26 cellular contexts compared by ENCODE assay signal in genomic region chr1:35428360-35428759, GRCh38.
"Had no signal": no experiment of that assay in that cellular context is flagged by ENCODE, and none has a peak within 500 bp of the region (broad histone marks: within the 10 kb centered on the region; RNA-seq: fewer than 3 reads in every experiment).

No MANE protein-coding gene starts in this region.

- H3K4me1 ChIP-seq: parathyroid adenoma, prostate gland, sigmoid colon, testis, tibial artery had no signal

- H3K27me3 ChIP-seq: neural progenitor cell, sigmoid colon, spleen, testis, tibial artery had no signal

- H3K27me3 Mint-ChIP-seq: naive thymus-derived CD4-positive, alpha-beta T cell; stimulated activated memory B cell treated with anti-CD40 and anti-IgM and Interleukin-4, amounts not matched to agents 10 μg/mL and 1 μg/mL and 100 μg/mL, for 72 hours; type B pancreatic cell had no signal

- H3K4me3 Mint-ChIP-seq: mesothelial cell of epicardium; naive thymus-derived CD4-positive, alpha-beta T cell; nephron; neural progenitor cell; stimulated activated memory B cell treated with anti-CD40 and anti-IgM and Interleukin-4, amounts not matched to agents 10 μg/mL and 1 μg/mL and 100 μg/mL, for 72 hours; type B pancreatic cell had no signal

- DNase-seq: cerebellar nuclear complex; effector CD8-positive, alpha-beta T cell; head of caudate nucleus; mesenchymal stem cell; naive thymus-derived CD4-positive, alpha-beta T cell; right cardiac atrium; sigmoid colon; spleen; stimulated activated CD4-positive, alpha-beta T cell treated with anti-CD3 and anti-CD28 coated beads, Interleukin-4, amount 100 ng/mL, for 4 hours; stimulated activated naive CD8-positive, alpha-beta T cell treated with anti-CD3 and anti-CD28 coated beads, Interleukin-15, Interleukin-2, amounts not matched to agents 100 U/mL and 50 U/mL, for 24 hours; substantia nigra; testis; tibial artery had no signal

- H2AFZ ChIP-seq: neural progenitor cell, parathyroid adenoma had no signal

- FAIRE-seq: colon, endometrium, frontal cortex, keratinocyte had no signal

- H3K4me3 ChIP-seq: lung, neural progenitor cell, prostate gland, sigmoid colon, spleen, testis, tibial artery had no signal

- H3K27ac ChIP-seq: parathyroid adenoma, prostate gland, sigmoid colon, testis, tibial artery had no signal

- H3K36me3 ChIP-seq: neural progenitor cell, prostate gland had no signal

- H3K27ac Mint-ChIP-seq: mesothelial cell of epicardium; nephron; neural progenitor cell; stimulated activated memory B cell treated with anti-CD40 and anti-IgM and Interleukin-4, amounts not matched to agents 10 μg/mL and 1 μg/mL and 100 μg/mL, for 72 hours; type B pancreatic cell had no signal

- H3K4me2 ChIP-seq: neural progenitor cell had no signal

- H3K4me1 Mint-ChIP-seq: mesothelial cell of epicardium, nephron, neural progenitor cell had no signal

- H3K79me2 ChIP-seq: parathyroid adenoma had no signal

- H3K9me3 Mint-ChIP-seq: mesothelial cell of epicardium; nephron; neural progenitor cell; stimulated activated memory B cell treated with anti-CD40 and anti-IgM and Interleukin-4, amounts not matched to agents 10 μg/mL and 1 μg/mL and 100 μg/mL, for 72 hours; type B pancreatic cell had no signal

- ATAC-seq: left lobe of liver; naive thymus-derived CD4-positive, alpha-beta T cell; right cardiac atrium; stimulated activated memory B cell treated with anti-CD40 and anti-IgM and Interleukin-4, amounts not matched to agents 10 μg/mL and 1 μg/mL and 100 μg/mL, for 72 hours; stimulated activated naive CD8-positive, alpha-beta T cell treated with anti-CD3 and anti-CD28 coated beads, Interleukin-15, Interleukin-2, amounts not matched to agents 100 U/mL and 50 U/mL, for 24 hours had no signal

- H3K9me3 ChIP-seq: prostate gland, sigmoid colon, spleen, testis, tibial artery had no signal
